In genomic region chr13:24148414-24149305, GRCh38 we compare ENCODE assay signal across 8 cellular contexts. TPM values are rescaled to one million over a fixed set of nuclear protein-coding genes. Genes with fewer than 3 reads are reported as not detected.
DNase-seq lines count a peak whose midpoint lies in the region; ATAC-seq, FAIRE-seq and TF ChIP-seq lines count a peak whose summit lies in the region.

No MANE protein-coding gene starts in this region.

- FAIRE-seq in GM12892 (lab: Jason Lieb, UNC), result no peak

- no peak for ATAC-seq in HG03460 (IDR thresholded peaks at IDR 0.05; ENCODE audit: unreplicated experiment)
- no peak for ATAC-seq in GM21515 (IDR thresholded peaks at IDR 0.05; ENCODE audit: unreplicated experiment)

- DNase-seq in GM04504 (ENCODE audit: low read depth), result peak; percentile 96
- DNase-seq in RWPE1 (ENCODE audit: low spot score), result peak; percentile 91
- DNase-seq in fibroblast of pulmonary artery (ENCODE audit: low read depth), result peak; percentile 97
- no peak for DNase-seq in GM12892 (ENCODE audit: insufficient read length)
- no peak for DNase-seq in tibial artery

- H3K4me1 ChIP-seq in rectal smooth muscle tissue (ENCODE audit: control insufficient read depth, insufficient read depth, low read length) (no peaks in the 10 kb centered on the region), tibial artery (peaks cover 0 to 6% (median 0%) of the 10 kb centered on the region in 4 donors)

- POLR2A ChIA-PET in RWPE1 (lab: Yijun Ruan, JAX; ENCODE audit: low non-redundant PET), result no interaction called here

- H3K4me3 ChIP-seq in fibroblast of pulmonary artery (replicated peaks; ENCODE audit: low read depth, low read length) (no peak overlapping the region), rectal smooth muscle tissue (ENCODE audit: low read length) (no peak overlapping the region), tibial artery (no peak overlapping the region)

- no peaks in the 10 kb centered on the region for H3K9me3 ChIP-seq in tibial artery

- no peak overlapping the region for H3K9ac ChIP-seq in rectal smooth muscle tissue (ENCODE audit: low read length)

- H3K27me3 ChIP-seq in rectal smooth muscle tissue (ENCODE audit: control insufficient read depth, insufficient read depth, low read length) (no peaks in the 10 kb centered on the region), tibial artery (no peaks in the 10 kb centered on the region)

- CTCF ChIA-PET in RWPE1 (lab: Yijun Ruan, JAX), result interaction anchor here (0.6 kb wide), 1 partner anchor 1596 kb away, joined by 4 read pairs; no protein-coding TSS in a partner anchor

- intact Hi-C loops in tibial artery (cut with DNase I; ENCODE audit: low total_unique reads), result no loop called here

- no peaks in the 10 kb centered on the region for H3K36me3 ChIP-seq in rectal smooth muscle tissue (ENCODE audit: control insufficient read depth, insufficient read depth, low read length)
- H3K36me3 ChIP-seq in tibial artery, result no peaks in the 10 kb centered on the region

- no peak overlapping the region for H3K27ac ChIP-seq in RWPE1
- H3K27ac ChIP-seq in rectal smooth muscle tissue (ENCODE audit: low read depth, low read length), result peak overlapping the region; percentile 36
- no peak overlapping the region for H3K27ac ChIP-seq in tibial artery

- TF ChIP-seq CTCF in RWPE1 (conservative IDR thresholded peaks at IDR 0.05; ENCODE audit: low read depth) (no peak), fibroblast of pulmonary artery (IDR thresholded peaks at IDR 0.05; ENCODE audit: low read length, missing control alignments) (peak; percentile 25), tibial artery (IDR thresholded peaks at IDR 0.05) (no peak)

- no peak for TF ChIP-seq POLR2A in GM12892 (IDR thresholded peaks at IDR 0.05; ENCODE audit: low read depth, low read length)

RNA-seq across cellular contexts. Expression of gene SPATA13, which starts 11.9 kb away (rescaled TPM):
- 5.6 TPM for polyA plus RNA-seq in GM12892 (2012; ENCODE audit: missing spikeins)

Comparison
In these comparisons a context has a peak if more than half of its experiments do, and no peak if none do; other contexts are left out.
1. DNase-seq: peak in GM04504 (single experiment), RWPE1 (single experiment) and fibroblast of pulmonary artery (single experiment); none in GM12892 (single experiment) and tibial artery (0 of 2).